In the genomic region with DNA sequence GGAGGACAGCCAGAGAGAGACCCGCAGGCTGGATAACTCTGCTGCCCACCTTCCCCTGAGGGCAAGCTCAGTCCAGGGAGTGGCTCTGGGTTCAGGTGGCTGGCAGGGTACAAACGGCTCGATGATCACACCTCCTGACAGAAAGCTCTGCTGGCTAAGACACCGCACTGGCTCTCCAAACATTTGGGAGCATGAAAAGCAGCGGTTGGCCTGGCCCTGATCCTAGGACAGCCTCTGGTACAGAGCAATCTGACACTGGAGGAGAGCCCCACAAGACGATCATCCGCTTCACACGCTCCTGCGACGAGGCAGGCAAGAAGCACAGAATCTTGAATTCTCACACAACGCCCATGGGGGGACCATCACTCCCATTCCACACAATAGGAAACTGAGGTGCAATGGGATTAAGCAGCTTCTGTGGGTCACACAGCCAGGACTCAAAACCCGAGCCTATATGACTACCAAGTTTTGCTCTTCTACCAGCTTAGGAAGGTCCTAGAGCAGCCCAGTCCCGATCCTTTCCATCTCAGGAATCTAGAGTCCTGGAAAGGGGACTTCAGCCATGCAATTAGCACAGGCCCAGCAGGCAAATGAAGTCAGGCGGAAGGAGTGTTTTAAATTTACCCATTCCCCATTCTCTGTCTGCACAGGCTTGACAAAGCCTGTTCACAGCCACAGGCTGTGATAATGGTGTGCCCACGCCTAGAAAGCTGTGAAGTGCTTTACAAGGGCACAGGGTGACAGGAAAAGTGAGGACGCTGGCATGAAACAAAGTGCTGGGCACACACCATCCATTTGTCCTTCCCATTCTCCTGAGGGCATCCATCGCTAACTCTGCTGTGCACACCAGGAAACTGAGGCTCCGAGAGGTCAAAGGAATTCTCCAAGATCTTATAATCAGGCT, we compare ENCODE assay signal across 16 cellular contexts.
DNase-seq lines count a peak whose midpoint lies in the region; ATAC-seq, FAIRE-seq and TF ChIP-seq lines count a peak whose summit lies in the region.
"Had no signal": no experiment of that assay in that cellular context is flagged by ENCODE, and none has a peak within 500 bp of the region (broad histone marks: within the 10 kb centered on the region; RNA-seq: fewer than 3 reads in every experiment).

No MANE protein-coding gene starts in this region.

- no peaks in the 10 kb centered on the region for H3K9me3 Mint-ChIP-seq in activated CD8-positive, alpha-beta memory T cell treated with anti-CD3 and anti-CD28 coated beads, Interleukin-2, amount 10 ng/mL, durations not matched to agents 7 days and 5 days (ENCODE audit: low read depth)
- no peaks in the 10 kb centered on the region for H3K9me3 Mint-ChIP-seq in chondrocyte (ENCODE audit: low read depth)

- no peaks in the 10 kb centered on the region for H3K36me3 Mint-ChIP-seq in activated CD8-positive, alpha-beta memory T cell treated with anti-CD3 and anti-CD28 coated beads, Interleukin-2, amount 10 ng/mL, durations not matched to agents 7 days and 5 days
- no peaks in the 10 kb centered on the region for H3K36me3 Mint-ChIP-seq in chondrocyte (ENCODE audit: low read depth)

- CTCF ChIA-PET in activated CD8-positive, alpha-beta memory T cell treated with anti-CD3 and anti-CD28 coated beads, Interleukin-2, amount 10 ng/mL, durations not matched to agents 7 days and 5 days (lab: Charles Lee), result no interaction called here

- H3K27ac Mint-ChIP-seq in activated CD8-positive, alpha-beta memory T cell treated with anti-CD3 and anti-CD28 coated beads, Interleukin-2, amount 10 ng/mL, durations not matched to agents 7 days and 5 days, result no peak overlapping the region
- H3K27ac Mint-ChIP-seq in chondrocyte (ENCODE audit: unreplicated experiment), result no peak overlapping the region
- H3K27ac Mint-ChIP-seq: B cell had no signal

- no peaks in the 10 kb centered on the region for H3K9me3 ChIP-seq in right cardiac atrium (ENCODE audit: control insufficient read depth, low read length)
- H3K9me3 ChIP-seq: breast epithelium, Peyer's patch had no signal

- no peak overlapping the region for H3K4me3 ChIP-seq in right cardiac atrium (ENCODE audit: low read length)
- H3K4me3 ChIP-seq: breast epithelium, Peyer's patch had no signal

- TF ChIP-seq POLR2A in GM12891 (IDR thresholded peaks at IDR 0.05; ENCODE audit: low read depth, low read length), result no peak

- H3K4me3 Mint-ChIP-seq in activated CD8-positive, alpha-beta memory T cell treated with anti-CD3 and anti-CD28 coated beads, Interleukin-2, amount 10 ng/mL, durations not matched to agents 7 days and 5 days, result no peak overlapping the region
- H3K4me3 Mint-ChIP-seq in chondrocyte (ENCODE audit: unreplicated experiment), result no peak overlapping the region
- H3K4me3 Mint-ChIP-seq: B cell had no signal

- intact Hi-C loops in right cardiac atrium (cut with DNase I), result no loop called here

- no peaks in the 10 kb centered on the region for H3K27me3 ChIP-seq in right cardiac atrium (ENCODE audit: control insufficient read depth, insufficient read depth)
- H3K27me3 ChIP-seq: breast epithelium, Peyer's patch had no signal

- H3K4me1 ChIP-seq in right cardiac atrium (ENCODE audit: control insufficient read depth, insufficient read depth, low read length), result peaks cover 47% of the 10 kb centered on the region
- H3K4me1 ChIP-seq: breast epithelium had no signal

- peak overlapping the region; percentile 90 for H3K27ac ChIP-seq in right cardiac atrium (ENCODE audit: low read length)
- H3K27ac ChIP-seq: WERI-Rb-1 had no signal

- H3K4me1 Mint-ChIP-seq in activated CD8-positive, alpha-beta memory T cell treated with anti-CD3 and anti-CD28 coated beads, Interleukin-2, amount 10 ng/mL, durations not matched to agents 7 days and 5 days, result peaks cover 28% of the 10 kb centered on the region
- H3K4me1 Mint-ChIP-seq in chondrocyte (ENCODE audit: low read depth), result peaks cover 12% of the 10 kb centered on the region

- peak; percentile 23 for DNase-seq in COR-L47 (lab: John Stamatoyannopoulos, UW)
- DNase-seq in NCI-H69 (lab: John Stamatoyannopoulos, UW), result peak; percentile 92
- peak in 2 of 3 donors; percentile 84 to 86 for DNase-seq in right cardiac atrium
- DNase-seq in retina, result peak; percentile 74
- DNase-seq in GM12891 (ENCODE audit: insufficient read length, low spot score), result no peak
- no peak for DNase-seq in activated CD8-positive, alpha-beta memory T cell treated with anti-CD3 and anti-CD28 coated beads, Interleukin-2, amount 10 ng/mL, durations not matched to agents 7 days and 5 days
- DNase-seq in chondrocyte (ENCODE audit: low spot score), result no peak
- DNase-seq: activated naive CD4-positive, alpha-beta T cell treated with Interleukin-2 at 50 U/mL for 16 hours; DND-41; effector memory CD4-positive, alpha-beta T cell; Peyer's patch; SW 1271; WERI-Rb-1 had no signal

- TF ChIP-seq CTCF in chondrocyte (IDR thresholded peaks at IDR 0.05), result no peak

- FAIRE-seq in GM12891 (lab: Jason Lieb, UNC), result no peak

- peak; percentile 65 to 80 for ATAC-seq in right cardiac atrium
- ATAC-seq in GM21723 (IDR thresholded peaks at IDR 0.05; ENCODE audit: unreplicated experiment), result no peak
- no peak for ATAC-seq in activated CD8-positive, alpha-beta memory T cell treated with anti-CD3 and anti-CD28 coated beads, Interleukin-2, amount 10 ng/mL, durations not matched to agents 7 days and 5 days

- 45% methylated on average over 18 of the region's 18 CpGs for WGBS in right cardiac atrium

- peaks cover under 1% of the 10 kb centered on the region for H3K27me3 Mint-ChIP-seq in activated CD8-positive, alpha-beta memory T cell treated with anti-CD3 and anti-CD28 coated beads, Interleukin-2, amount 10 ng/mL, durations not matched to agents 7 days and 5 days
- H3K27me3 Mint-ChIP-seq in chondrocyte (ENCODE audit: low read depth), result no peaks in the 10 kb centered on the region
- H3K27me3 Mint-ChIP-seq: B cell had no signal

TF ChIP-seq in GM12891, 5 proteins besides CTCF, POLR2A, EP300 and RAD21:
- TF ChIP-seq SPI1 (IDR thresholded peaks at IDR 0.05; ENCODE audit: low read depth, low read length) (no peak), PAX5 (IDR thresholded peaks at IDR 0.05; ENCODE audit: insufficient read depth, low read length, severe bottlenecking) (no peak), POU2F2 (IDR thresholded peaks at IDR 0.05; ENCODE audit: low read depth, low read length) (no peak), POLR2AphosphoS5 (IDR thresholded peaks at IDR 0.05; ENCODE audit: low read depth, low read length) (no peak), TAF1 (IDR thresholded peaks at IDR 0.05; ENCODE audit: low read depth, low read length) (no peak)

Comparison
In these comparisons a context has a peak if more than half of its experiments do, and no peak if none do; other contexts are left out.
1. DNase-seq: peak in COR-L47 (single experiment), NCI-H69 (single experiment), right cardiac atrium (2 of 3) and retina (single experiment); none in GM12891 (single experiment), activated CD8-positive, alpha-beta memory T cell treated with anti-CD3 and anti-CD28 coated beads, Interleukin-2, amount 10 ng/mL, durations not matched to agents 7 days and 5 days (single experiment) and chondrocyte (single experiment).
2. ATAC-seq: peak in right cardiac atrium (2 of 2); none in GM21723 (single experiment) and activated CD8-positive, alpha-beta memory T cell treated with anti-CD3 and anti-CD28 coated beads, Interleukin-2, amount 10 ng/mL, durations not matched to agents 7 days and 5 days (single experiment).